In genomic region chr7:380226-380550, GRCh38 we compare ENCODE assay signal across 1 cellular context.
TF ChIP-seq lines count a peak whose summit lies in the region.

No MANE protein-coding gene starts in this region.

TF ChIP-seq in H1, 55 proteins besides CTCF, POLR2A, EP300 and RAD21 (continued from another document):
- TF ChIP-seq CHD7 (IDR thresholded peaks at IDR 0.05; ENCODE audit: insufficient replicate concordance, low read length) = no peak
- no peak for TF ChIP-seq SIX5 (IDR thresholded peaks at IDR 0.05; ENCODE audit: low read depth, low read length)
- TF ChIP-seq RXRA (IDR thresholded peaks at IDR 0.05; ENCODE audit: insufficient read depth, low read depth, low read length) = no peak
- no peak for TF ChIP-seq TEAD4 (IDR thresholded peaks at IDR 0.05; ENCODE audit: low read depth, low read length)
- no peak for TF ChIP-seq NRF1 (IDR thresholded peaks at IDR 0.05; ENCODE audit: low read depth, low read length)
- TF ChIP-seq MAX (IDR thresholded peaks at IDR 0.05) = no peak; the same call in 1 of the 2 replicates
- TF ChIP-seq RNF2 (IDR thresholded peaks at IDR 0.05; ENCODE audit: borderline replicate concordance, low read depth, low read length, missing control alignments, poor library complexity, severe bottlenecking) = no peak
- no peak for TF ChIP-seq CREB1 (IDR thresholded peaks at IDR 0.05)
- no peak for TF ChIP-seq HDAC6 (IDR thresholded peaks at IDR 0.05; ENCODE audit: low read depth, low read length)
- no peak for TF ChIP-seq ZNF274 (IDR thresholded peaks at IDR 0.05; ENCODE audit: borderline replicate concordance, extremely low read depth, low read length)
- no peak for TF ChIP-seq CHD1 (IDR thresholded peaks at IDR 0.05; ENCODE audit: low read depth, low read length)
- TF ChIP-seq BRCA1 (IDR thresholded peaks at IDR 0.05; ENCODE audit: low read depth, low read length) = no peak
- no peak for TF ChIP-seq JUN (IDR thresholded peaks at IDR 0.05; ENCODE audit: low read depth, low read length)
- TF ChIP-seq RBBP5 (IDR thresholded peaks at IDR 0.05; ENCODE audit: borderline replicate concordance, low read depth, low read length) = no peak
- TF ChIP-seq ATF2 (IDR thresholded peaks at IDR 0.05; ENCODE audit: low read length) = no peak
- TF ChIP-seq GTF2F1 (IDR thresholded peaks at IDR 0.05; ENCODE audit: borderline replicate concordance, low read depth, low read length) = no peak
TF ChIP-seq in H1: peak in this region for 0.
